In genomic region chr16:58684354-58685083, GRCh38 we compare ENCODE assay signal across 8 cellular contexts. TPM values are rescaled to one million over a fixed set of nuclear protein-coding genes. Genes with fewer than 3 reads are reported as not detected.
DNase-seq lines count a peak whose midpoint lies in the region; ATAC-seq lines count a peak whose summit lies in the region.

A gene with protein sequence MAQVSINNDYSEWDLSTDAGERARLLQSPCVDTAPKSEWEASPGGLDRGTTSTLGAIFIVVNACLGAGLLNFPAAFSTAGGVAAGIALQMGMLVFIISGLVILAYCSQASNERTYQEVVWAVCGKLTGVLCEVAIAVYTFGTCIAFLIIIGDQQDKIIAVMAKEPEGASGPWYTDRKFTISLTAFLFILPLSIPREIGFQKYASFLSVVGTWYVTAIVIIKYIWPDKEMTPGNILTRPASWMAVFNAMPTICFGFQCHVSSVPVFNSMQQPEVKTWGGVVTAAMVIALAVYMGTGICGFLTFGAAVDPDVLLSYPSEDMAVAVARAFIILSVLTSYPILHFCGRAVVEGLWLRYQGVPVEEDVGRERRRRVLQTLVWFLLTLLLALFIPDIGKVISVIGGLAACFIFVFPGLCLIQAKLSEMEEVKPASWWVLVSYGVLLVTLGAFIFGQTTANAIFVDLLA (minus strand): TSS chr16:58684770. CDS start chr16:58680126, 4,644 bp downstream.

- peaks cover 15% of the 10 kb centered on the region for H3K4me1 Mint-ChIP-seq in activated naive CD4-positive, alpha-beta T cell treated with anti-CD3 and anti-CD28 coated beads for 36 hours (ENCODE audit: low read depth)

- no peaks in the 10 kb centered on the region for H3K27me3 Mint-ChIP-seq in activated naive CD4-positive, alpha-beta T cell treated with anti-CD3 and anti-CD28 coated beads for 36 hours (ENCODE audit: low read depth)

- peak within 1 kb of the TSS; percentile 89 for H3K4me3 Mint-ChIP-seq in activated naive CD4-positive, alpha-beta T cell treated with anti-CD3 and anti-CD28 coated beads for 36 hours

- H3K27ac ChIP-seq in substantia nigra (ENCODE audit: low read depth, low read length, poor library complexity, severe bottlenecking), result peak within 1 kb of the TSS; percentile 80

- intact Hi-C loops in activated naive CD4-positive, alpha-beta T cell treated with anti-CD3 and anti-CD28 coated beads for 36 hours (cut with micrococcal nuclease), result loop anchor here (1.0 to 5.0 kb wide), 3 partner anchors 48 to 172 kb away; no protein-coding TSS in a partner anchor

- CTCF ChIA-PET in activated naive CD4-positive, alpha-beta T cell treated with anti-CD3 and anti-CD28 coated beads for 36 hours (lab: Charles Lee), result interaction anchor here (0.5 to 2.5 kb wide), 6 partner anchors 9 to 124 kb away, joined by 3 to 12 read pairs (median 4); no protein-coding TSS in a partner anchor

- in situ Hi-C loops in KBM-7 (cut with MboI; ENCODE audit: low pct_unique_long_range_greater_than_20kb, low sequenced_read_pairs), result no loop called here

- H3K9me3 Mint-ChIP-seq in activated naive CD4-positive, alpha-beta T cell treated with anti-CD3 and anti-CD28 coated beads for 36 hours, result no peaks in the 10 kb centered on the region

- H3K36me3 Mint-ChIP-seq in activated naive CD4-positive, alpha-beta T cell treated with anti-CD3 and anti-CD28 coated beads for 36 hours (ENCODE audit: low read depth), result peaks cover 2% of the 10 kb centered on the region

- DNase-seq in Daoy (ENCODE audit: low read depth), result peak; percentile 81
- DNase-seq in KBM-7, result peak; percentile 64
- DNase-seq in SK-N-DZ (ENCODE audit: low spot score), result peak; percentile 85
- DNase-seq in activated naive CD4-positive, alpha-beta T cell treated with anti-CD3 and anti-CD28 coated beads for 36 hours, result peak; percentile 78
- peak; percentile 85 for DNase-seq in germinal center (ENCODE audit: low spot score)
- DNase-seq in non-pigmented ciliary epithelial cell (ENCODE audit: low read depth), result peak; percentile 37
- peak; percentile 38 to 91 (median 80) for DNase-seq in substantia nigra (lab: John Stamatoyannopoulos, UW)

- H3K27ac Mint-ChIP-seq in activated naive CD4-positive, alpha-beta T cell treated with anti-CD3 and anti-CD28 coated beads for 36 hours, result peak within 1 kb of the TSS; percentile 8

- ATAC-seq in GM21723 (IDR thresholded peaks at IDR 0.05; ENCODE audit: unreplicated experiment), result peak; percentile 99

RNA-seq across cellular contexts. Expression of the gene that starts here (rescaled TPM):
- total RNA-seq in Daoy (2014; rRNA removed; shearing (Covaris generic)), result 6.6 and 7.8 TPM in 2 replicates
- polyA plus RNA-seq in SK-N-DZ (2014; cell fraction: cytosol; rRNA removed), result 7.0 and 10.5 TPM in 2 replicates
- polyA plus RNA-seq in SK-N-DZ (2014; cell fraction: nucleus; rRNA removed), result 8.9 and 13.4 TPM in 2 replicates
- 1 to 10 TPM; 4.3 to 4.6 TPM for total RNA-seq in activated naive CD4-positive, alpha-beta T cell treated with anti-CD3 and anti-CD28 coated beads for 36 hours

Comparison
In these comparisons a context has a peak if more than half of its experiments do, and no peak if none do; other contexts are left out.
1. Peak in every context shown above with its lines: DNase-seq, ATAC-seq and H3K27ac ChIP-seq.